Comparison of ENCODE assay signal across 11 cellular contexts in genomic region chr22:25069758-25070461, GRCh38.
A peak's percentile ranks its signal among the peaks of the same experiment; 100 is the strongest.
DNase-seq lines count a peak whose midpoint lies in the region; ATAC-seq, FAIRE-seq and TF ChIP-seq lines count a peak whose summit lies in the region.
"Had no signal": no experiment of that assay in that cellular context is flagged by ENCODE, and none has a peak within 500 bp of the region (broad histone marks: within the 10 kb centered on the region; RNA-seq: fewer than 3 reads in every experiment).

No MANE protein-coding gene starts in this region.

- peak; percentile 60 for DNase-seq in H7
- peak; percentile 64 for DNase-seq in activated T-cell treated with anti-CD3 and anti-CD28 coated beads, Interleukin-2, amount 50 U/mL, for 24 hours
- no peak for DNase-seq in hepatocyte (ENCODE audit: low spot score)
- peak; percentile 40 to 79 for DNase-seq in gastrocnemius medialis
- DNase-seq in frontal cortex (ENCODE audit: low spot score in 2 of 2): no peak
- no peak for DNase-seq in NCI-H2196 (lab: John Stamatoyannopoulos, UW; ENCODE audit: unreplicated experiment)
- DNase-seq in anterior cingulate cortex (lab: John Stamatoyannopoulos, UW): no peak
- no peak for DNase-seq in NCI-H1092 (lab: John Stamatoyannopoulos, UW)
- DNase-seq: GF-D8; stimulated activated CD4-positive, alpha-beta T cell treated with anti-CD3 and anti-CD28 coated beads, Interleukin-4, amount 100 ng/mL, for 4 hours had no signal

- no peaks in the 10 kb centered on the region for H4K20me1 ChIP-seq in hepatocyte (ENCODE audit: insufficient read depth, poor library complexity, severe bottlenecking)

- H3K36me3 ChIP-seq in H7 (replicated peaks; ENCODE audit: control insufficient read depth, insufficient read depth, low read length): no peaks in the 10 kb centered on the region
- H3K36me3 ChIP-seq in hepatocyte (replicated peaks; ENCODE audit: insufficient read depth, low read depth): no peaks in the 10 kb centered on the region
- no peaks in the 10 kb centered on the region for H3K36me3 ChIP-seq in gastrocnemius medialis

- H3K4me3 ChIP-seq in H7 (ENCODE audit: insufficient read depth, low read depth, low read length) (no peak overlapping the region), hepatocyte (no peak overlapping the region), gastrocnemius medialis (peak overlapping the region in 3 of 4 donors; percentile 19 to 45 (median 22))

- 72% methylated on average over 28 of the region's 29 CpGs for WGBS in hepatocyte (ENCODE audit: low lambda C conversion rate, missing lambda C conversion rate)

- peak overlapping the region; percentile 81 for H3K4me3 Mint-ChIP-seq in activated T-cell treated with anti-CD3 and anti-CD28 coated beads, Interleukin-2, amount 50 U/mL, for 24 hours

- peak overlapping the region; percentile 13 for H3K4me2 ChIP-seq in hepatocyte

- H3K27ac ChIP-seq in hepatocyte (peak overlapping the region; percentile 56), gastrocnemius medialis (peak overlapping the region in 3 of 4 donors; percentile 31 to 56 (median 51))

- no peaks in the 10 kb centered on the region for H3K79me2 ChIP-seq in hepatocyte

- peak; percentile 92 to 95 for ATAC-seq in gastrocnemius medialis

- no peaks in the 10 kb centered on the region for H3K27me3 Mint-ChIP-seq in activated T-cell treated with anti-CD3 and anti-CD28 coated beads, Interleukin-2, amount 50 U/mL, for 24 hours

- H3K27ac Mint-ChIP-seq in activated T-cell treated with anti-CD3 and anti-CD28 coated beads, Interleukin-2, amount 50 U/mL, for 24 hours: peak overlapping the region; percentile 88

- peaks cover 87% of the 10 kb centered on the region for H3K4me1 Mint-ChIP-seq in activated T-cell treated with anti-CD3 and anti-CD28 coated beads, Interleukin-2, amount 50 U/mL, for 24 hours (ENCODE audit: low read depth)

- H3K9me3 ChIP-seq in hepatocyte (ENCODE audit: low read depth) (no peaks in the 10 kb centered on the region), gastrocnemius medialis (no peaks in the 10 kb centered on the region)

- no peak for FAIRE-seq in frontal cortex (lab: Jason Lieb, UNC)

- H3K36me3 Mint-ChIP-seq in activated T-cell treated with anti-CD3 and anti-CD28 coated beads, Interleukin-2, amount 50 U/mL, for 24 hours (ENCODE audit: low read depth): no peaks in the 10 kb centered on the region

- intact Hi-C loops in gastrocnemius medialis (cut with DNase I; ENCODE audit: low total_unique reads): no loop called here

- in situ Hi-C loops in gastrocnemius medialis (cut with MboI; ENCODE audit: low sequenced_read_pairs in 4 of 4): no loop called here

- no peaks in the 10 kb centered on the region for H3K9me3 Mint-ChIP-seq in activated T-cell treated with anti-CD3 and anti-CD28 coated beads, Interleukin-2, amount 50 U/mL, for 24 hours
- H3K9me3 Mint-ChIP-seq: IgD-negative memory B cell had no signal

- H2AFZ ChIP-seq in hepatocyte: no peak overlapping the region

- no peaks in the 10 kb centered on the region for H3K9me2 ChIP-seq in hepatocyte (replicated peaks; ENCODE audit: insufficient read depth)

- no peak for TF ChIP-seq POLR2A in gastrocnemius medialis (IDR thresholded peaks at IDR 0.05)

- H3K4me1 ChIP-seq in hepatocyte (ENCODE audit: insufficient read depth) (peaks cover 16% of the 10 kb centered on the region), gastrocnemius medialis (peaks cover 13 to 15% of the 10 kb centered on the region in 2 donors)

- H3K27me3 ChIP-seq in H7 (ENCODE audit: control insufficient read depth, insufficient read depth, low read length) (no peaks in the 10 kb centered on the region), hepatocyte (no peaks in the 10 kb centered on the region), gastrocnemius medialis (no peaks in the 10 kb centered on the region)

- TF ChIP-seq CTCF in hepatocyte (IDR thresholded peaks at IDR 0.05; ENCODE audit: poor library complexity): no peak
- no peak for TF ChIP-seq CTCF in gastrocnemius medialis (IDR thresholded peaks at IDR 0.05 in 4 of 5, conservative IDR thresholded peaks at IDR 0.05 in 1 of 5)

Comparison
In these comparisons a context has a peak if more than half of its experiments do, and no peak if none do; other contexts are left out.
1. DNase-seq: peak in H7 (single experiment), activated T-cell treated with anti-CD3 and anti-CD28 coated beads, Interleukin-2, amount 50 U/mL, for 24 hours (single experiment) and gastrocnemius medialis (2 of 2); none in hepatocyte (single experiment), frontal cortex (0 of 2), NCI-H2196 (single experiment), anterior cingulate cortex (0 of 58) and NCI-H1092 (single experiment).
2. H3K4me3 ChIP-seq: peak in gastrocnemius medialis (3 of 4); none in H7 (single experiment) and hepatocyte (single experiment).